Comparison of ENCODE assay signal across 22 cellular contexts in genomic region chr6:169894377-169894960, GRCh38.
"Had no signal": no experiment of that assay in that cellular context is flagged by ENCODE, and none has a peak within 500 bp of the region (broad histone marks: within the 10 kb centered on the region; RNA-seq: fewer than 3 reads in every experiment).

No MANE protein-coding gene starts in this region.

- H3K9me3 ChIP-seq: prostate gland, sigmoid colon, thyroid gland had no signal

- H3K27ac Mint-ChIP-seq: nephron; stimulated activated effector memory CD8-positive, alpha-beta T cell treated with anti-CD3 and anti-CD28 coated beads, Interleukin-12 subunit alpha, Interleukin-12 subunit beta, amount 100 ng/mL, for 72 hours had no signal

- H3K36me3 Mint-ChIP-seq: immature natural killer cell; stimulated activated effector memory CD8-positive, alpha-beta T cell treated with anti-CD3 and anti-CD28 coated beads, Interleukin-12 subunit alpha, Interleukin-12 subunit beta, amount 100 ng/mL, for 72 hours had no signal

- H3K27ac ChIP-seq: dorsolateral prefrontal cortex, parathyroid adenoma, prostate gland, sigmoid colon, stomach, thyroid gland had no signal

- H2AFZ ChIP-seq: parathyroid adenoma had no signal

- H3K79me2 ChIP-seq: parathyroid adenoma had no signal

- H3K9ac ChIP-seq: parathyroid adenoma had no signal

- H3K4me1 ChIP-seq: parathyroid adenoma, prostate gland, thyroid gland had no signal

- H3K4me3 ChIP-seq: dorsolateral prefrontal cortex, lung, prostate gland, sigmoid colon, stomach, thyroid gland had no signal

- H3K36me3 ChIP-seq: prostate gland, sigmoid colon, stomach, thyroid gland had no signal

- H3K4me3 Mint-ChIP-seq: immature natural killer cell; naive thymus-derived CD4-positive, alpha-beta T cell; nephron; stimulated activated effector memory CD8-positive, alpha-beta T cell treated with anti-CD3 and anti-CD28 coated beads, Interleukin-12 subunit alpha, Interleukin-12 subunit beta, amount 100 ng/mL, for 72 hours had no signal

- H3K27me3 ChIP-seq: sigmoid colon, thyroid gland had no signal

- H3K9me3 Mint-ChIP-seq: stimulated activated effector memory CD8-positive, alpha-beta T cell treated with anti-CD3 and anti-CD28 coated beads, Interleukin-12 subunit alpha, Interleukin-12 subunit beta, amount 100 ng/mL, for 72 hours had no signal

- DNase-seq: cortex of kidney; dorsolateral prefrontal cortex; effector CD4-positive, alpha-beta T cell; hypothalamus; immature natural killer cell; mesenchymal stem cell; midbrain; naive thymus-derived CD4-positive, alpha-beta T cell; occipital lobe; right cardiac atrium; sigmoid colon; stimulated activated CD4-positive, alpha-beta T cell treated with anti-CD3 and anti-CD28 coated beads, Interleukin-2, amount 100 ng/mL, for 24 hours; stimulated activated CD4-positive, alpha-beta T cell treated with anti-CD3 and anti-CD28 coated beads, Interleukin-4, amount 100 ng/mL, for 24 hours; stimulated activated naive CD4-positive, alpha-beta T cell treated with Interleukin-2 at 50 U/mL for 16 hours; stomach; thyroid gland; trophoblast cell had no signal

- H3K4me1 Mint-ChIP-seq: immature natural killer cell; naive thymus-derived CD4-positive, alpha-beta T cell; nephron; stimulated activated effector memory CD8-positive, alpha-beta T cell treated with anti-CD3 and anti-CD28 coated beads, Interleukin-12 subunit alpha, Interleukin-12 subunit beta, amount 100 ng/mL, for 72 hours had no signal

- ATAC-seq: naive thymus-derived CD4-positive, alpha-beta T cell; right cardiac atrium; stimulated activated effector memory CD8-positive, alpha-beta T cell treated with anti-CD3 and anti-CD28 coated beads, Interleukin-12 subunit alpha, Interleukin-12 subunit beta, amount 100 ng/mL, for 72 hours had no signal
